Comparison of ENCODE assay signal across 11 cellular contexts in the genomic region with DNA sequence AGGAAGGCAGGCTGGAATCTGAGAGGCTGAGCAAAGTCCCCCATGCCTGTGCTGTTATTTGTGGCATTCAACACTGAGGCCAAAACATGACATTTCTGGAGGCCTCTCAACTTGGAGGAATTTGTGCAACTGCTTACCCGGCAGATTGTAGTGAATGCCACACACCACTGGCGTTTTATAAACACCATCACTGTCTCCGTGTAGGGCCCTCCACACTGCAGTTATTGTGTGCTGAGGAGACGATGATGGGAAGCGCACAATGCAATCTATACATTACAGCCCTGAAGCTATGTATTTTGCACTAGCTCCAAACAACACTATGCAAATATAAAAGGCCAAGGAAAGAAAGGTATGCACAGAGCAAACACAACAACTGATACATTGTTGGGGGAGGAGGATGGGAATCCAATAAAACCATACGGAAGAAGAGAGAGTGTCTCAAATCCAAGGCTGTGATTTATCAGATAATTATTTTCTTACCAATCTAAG.
DNase-seq lines count a peak whose midpoint lies in the region; ATAC-seq and TF ChIP-seq lines count a peak whose summit lies in the region.
"Had no signal": no experiment of that assay in that cellular context is flagged by ENCODE, and none has a peak within 500 bp of the region (broad histone marks: within the 10 kb centered on the region; RNA-seq: fewer than 3 reads in every experiment).

No MANE protein-coding gene starts in this region.

- no TSS peak for BruUV-seq in PC-3 (replicated peaks; lab: Mats Ljungman, UMichigan)

- no peaks in the 10 kb centered on the region for H3K27me3 ChIP-seq in PC-3 (ENCODE audit: low read length)
- H3K27me3 ChIP-seq in neuronal stem cell (ENCODE audit: control insufficient read depth in 3 of 3, insufficient read depth in 3 of 3, low read depth in 1 of 3, low read length in 3 of 3) = no peaks in the 10 kb centered on the region
- no peaks in the 10 kb centered on the region for H3K27me3 ChIP-seq in esophagus squamous epithelium
- H3K27me3 ChIP-seq: BE2C had no signal

- H3F3A ChIP-seq in PC-3 (ENCODE audit: low read length, unreplicated experiment) = no peaks in the 10 kb centered on the region

- H3K79me1 ChIP-seq in neuronal stem cell (ENCODE audit: low read depth, low read length) = peaks cover 3% of the 10 kb centered on the region

- H2BK5ac ChIP-seq in neuronal stem cell (ENCODE audit: low read length) = no peak overlapping the region

- H2BK15ac ChIP-seq in neuronal stem cell (ENCODE audit: low read length) = no peak overlapping the region

- H2BK12ac ChIP-seq in neuronal stem cell (ENCODE audit: low read length) = no peak overlapping the region

- H3K36me3 ChIP-seq in PC-3 (ENCODE audit: low read depth, low read length) = no peaks in the 10 kb centered on the region
- H3K36me3 ChIP-seq in neuronal stem cell (replicated peaks in 1 of 2; ENCODE audit: control insufficient read depth in 2 of 2, insufficient read depth in 2 of 2, low read length in 2 of 2) = no peaks in the 10 kb centered on the region
- no peaks in the 10 kb centered on the region for H3K36me3 ChIP-seq in esophagus squamous epithelium
- H3K36me3 ChIP-seq: BE2C had no signal

- peaks cover 48% of the 10 kb centered on the region for H3K79me2 ChIP-seq in PC-3 (ENCODE audit: low read length)

- no peaks in the 10 kb centered on the region for H4K20me1 ChIP-seq in PC-3 (ENCODE audit: low read length)

- TF ChIP-seq CTCF in PC-3 (conservative IDR thresholded peaks at IDR 0.05; ENCODE audit: low read depth, low read length) (no peak), foreskin fibroblast (IDR thresholded peaks at IDR 0.05; ENCODE audit: low read depth, low read length) (no peak), esophagus squamous epithelium (IDR thresholded peaks at IDR 0.05) (no peak)

- H3K9ac ChIP-seq in PC-3 (ENCODE audit: low read length) = no peak overlapping the region
- peak overlapping the region; percentile 50 for H3K9ac ChIP-seq in neuronal stem cell (ENCODE audit: low read depth, low read length, poor library complexity)

- H3K14ac ChIP-seq in neuronal stem cell (ENCODE audit: low read length) = no peak overlapping the region

- no peak for TF ChIP-seq POLR2A in esophagus squamous epithelium (IDR thresholded peaks at IDR 0.05)

- H2AFZ ChIP-seq in PC-3 (ENCODE audit: low read length) (no peak overlapping the region), neuronal stem cell (ENCODE audit: low read length) (peak overlapping the region; percentile 23)

- DNase-seq in AG20443 (ENCODE audit: low spot score) (peak; percentile 75), PC-3 (peak; percentile 86), foreskin fibroblast (peak; percentile 18 to 41), neuronal stem cell (ENCODE audit: low spot score) (no peak), esophagus squamous epithelium (lab: John Stamatoyannopoulos, UW) (no peak), NCI-H1092 treated with DMSO at 0.1 percent for 48 hours (lab: John Stamatoyannopoulos, UW) (no peak)
- DNase-seq: BE2C; effector CD4-positive, alpha-beta T cell; NK-92 treated with Interleukin-12 subunit alpha and Interleukin-12 subunit beta, amount 100 ng/mL, for 24 hours had no signal

- H3K9me3 ChIP-seq in PC-3 (ENCODE audit: low read length) (no peaks in the 10 kb centered on the region), neuronal stem cell (replicated peaks in 1 of 2; ENCODE audit: control insufficient read depth in 2 of 2, insufficient read depth in 1 of 2, low read depth in 1 of 2, low read length in 2 of 2) (peaks cover 0 to 21% of the 10 kb centered on the region in 2 donors), esophagus squamous epithelium (no peaks in the 10 kb centered on the region)
- H3K9me3 ChIP-seq: BE2C had no signal

- H3K4me3 ChIP-seq in PC-3 (ENCODE audit: low read length) = peak overlapping the region; percentile 32; the same call in 1 of the 2 replicates
- H3K4me3 ChIP-seq in foreskin fibroblast (ENCODE audit: low read depth in 1 of 2, low read length in 2 of 2) = no peak overlapping the region
- H3K4me3 ChIP-seq in neuronal stem cell (ENCODE audit: low read length in 2 of 2) = no peak overlapping the region
- H3K4me3 ChIP-seq in esophagus squamous epithelium = no peak overlapping the region

- intact Hi-C loops in PC-3 (cut with micrococcal nuclease) = loop anchor here (2.0 kb wide), 1 partner anchor 129 kb away; the partner anchor contains the start of gene EPB41L2
- intact Hi-C loops in esophagus squamous epithelium (cut with DNase I) = no loop called here

- H3K27ac ChIP-seq in PC-3 (ENCODE audit: low read length) = peak overlapping the region; percentile 66
- peak overlapping the region; percentile 52 for H3K27ac ChIP-seq in neuronal stem cell (replicated peaks; ENCODE audit: low read length)
- no peak overlapping the region for H3K27ac ChIP-seq in esophagus squamous epithelium

- no peak overlapping the region for H4K8ac ChIP-seq in neuronal stem cell (ENCODE audit: low read depth, low read length)

- no peak overlapping the region for H3K4ac ChIP-seq in neuronal stem cell (ENCODE audit: low read length)

- H3K9me2 ChIP-seq in PC-3 (replicated peaks; ENCODE audit: low read length) = no peaks in the 10 kb centered on the region

- no peak overlapping the region for H2AK5ac ChIP-seq in neuronal stem cell (ENCODE audit: low read depth, low read length)

- H3K18ac ChIP-seq in neuronal stem cell (ENCODE audit: low read length) = peak overlapping the region; percentile 91

- POLR2A ChIA-PET in PC-3 (lab: Charles Lee; ENCODE audit: unreplicated experiment) = no interaction called here

- no CpG with 5 or more reads among the region's 6 CpGs for whole genome bisulfite sequencing in neuronal stem cell (ENCODE audit: extremely low coverage in 2 of 2, insufficient read length in 2 of 2, insufficient replicate concordance in 1 of 2), 2 donors
- 44 to 63% methylated on average over 2 to 6 of the region's 6 CpGs for WGBS in esophagus squamous epithelium, 2 donors

- ATAC-seq in PC-3 = peak; percentile 72
- ATAC-seq in GM21515 (IDR thresholded peaks at IDR 0.05; ENCODE audit: unreplicated experiment) = no peak
- no peak for ATAC-seq in GM21526 (IDR thresholded peaks at IDR 0.05; ENCODE audit: low FRiP score, unreplicated experiment)

- H4K91ac ChIP-seq in neuronal stem cell (ENCODE audit: low read depth, low read length, poor library complexity) = no peak overlapping the region

- peak overlapping the region; percentile 68 for H3K4me2 ChIP-seq in PC-3 (ENCODE audit: low read length)
- peak overlapping the region; percentile 45 for H3K4me2 ChIP-seq in neuronal stem cell (ENCODE audit: insufficient read depth, low read length, poor library complexity, severe bottlenecking)

- H3K23ac ChIP-seq in neuronal stem cell (ENCODE audit: low read depth, low read length, poor library complexity) = no peak overlapping the region

- CTCF ChIA-PET in PC-3 (lab: Charles Lee) = no interaction called here

- no peak overlapping the region for H2BK120ac ChIP-seq in neuronal stem cell (ENCODE audit: low read depth, low read length)

- peaks cover 75% of the 10 kb centered on the region for H3K4me1 ChIP-seq in PC-3 (ENCODE audit: insufficient read depth, low read length)
- H3K4me1 ChIP-seq in neuronal stem cell (ENCODE audit: control insufficient read depth in 2 of 2, insufficient read depth in 1 of 2, low read depth in 1 of 2, low read length in 2 of 2) = peaks cover 14 to 19% of the 10 kb centered on the region in 2 donors
- peaks cover 0 to 24% (median 0%) of the 10 kb centered on the region in 3 donors for H3K4me1 ChIP-seq in esophagus squamous epithelium
- H3K4me1 ChIP-seq: BE2C had no signal

Comparison
In these comparisons a context has a peak if more than half of its experiments do, and no peak if none do; other contexts are left out.
1. DNase-seq: peak in AG20443 (single experiment), PC-3 (single experiment) and foreskin fibroblast (2 of 2); none in neuronal stem cell (single experiment), esophagus squamous epithelium (single experiment) and NCI-H1092 treated with DMSO at 0.1 percent for 48 hours (single experiment).
2. H3K27ac ChIP-seq: peak in PC-3 (single experiment) and neuronal stem cell (single experiment); none in esophagus squamous epithelium (0 of 4).